In the genomic region with DNA sequence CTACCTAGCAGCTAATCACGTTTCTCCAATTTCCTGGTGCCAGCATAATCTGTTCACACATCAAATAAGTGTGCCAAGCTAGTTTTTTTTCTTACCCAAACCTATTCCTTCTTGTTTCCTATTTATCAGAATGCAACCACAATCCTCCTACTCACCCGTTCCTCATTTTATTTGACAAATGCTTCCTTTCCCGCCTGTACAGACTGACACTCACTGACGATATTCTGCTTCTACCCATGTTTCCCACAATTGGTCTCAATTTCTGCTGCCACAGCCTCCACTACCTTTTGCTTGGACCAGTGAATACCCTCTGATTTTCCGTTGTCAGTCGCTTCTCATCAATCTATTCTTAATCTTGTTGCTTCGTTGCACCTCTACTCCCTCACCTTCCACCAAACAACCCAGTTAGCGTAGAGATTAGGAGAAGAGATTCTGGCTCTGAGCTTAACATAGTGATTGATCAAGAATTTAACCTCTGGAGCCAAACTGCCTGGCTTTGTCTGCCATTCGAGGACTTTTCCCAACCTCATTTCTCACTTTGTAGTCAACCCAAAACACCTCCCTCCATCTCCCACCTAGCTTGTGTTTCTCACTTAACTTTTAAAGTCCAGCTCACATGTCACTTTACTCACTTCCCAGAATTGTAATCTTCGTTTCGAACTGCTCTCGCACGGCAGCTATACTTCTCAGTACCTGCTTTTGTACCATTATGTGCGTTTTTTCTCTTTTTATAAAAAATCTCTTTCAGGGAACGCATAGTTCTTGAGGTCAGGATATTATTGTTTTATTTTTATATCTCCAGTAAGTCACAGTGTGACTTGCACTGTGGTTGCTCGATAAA, we compare ENCODE assay signal across 1 cellular context.
TF ChIP-seq lines count a peak whose summit lies in the region.

No MANE protein-coding gene starts in this region.

TF ChIP-seq in K562, 482 proteins besides CTCF, POLR2A, EP300 and RAD21 (continued from another document):
- TF ChIP-seq, protein P1, sequence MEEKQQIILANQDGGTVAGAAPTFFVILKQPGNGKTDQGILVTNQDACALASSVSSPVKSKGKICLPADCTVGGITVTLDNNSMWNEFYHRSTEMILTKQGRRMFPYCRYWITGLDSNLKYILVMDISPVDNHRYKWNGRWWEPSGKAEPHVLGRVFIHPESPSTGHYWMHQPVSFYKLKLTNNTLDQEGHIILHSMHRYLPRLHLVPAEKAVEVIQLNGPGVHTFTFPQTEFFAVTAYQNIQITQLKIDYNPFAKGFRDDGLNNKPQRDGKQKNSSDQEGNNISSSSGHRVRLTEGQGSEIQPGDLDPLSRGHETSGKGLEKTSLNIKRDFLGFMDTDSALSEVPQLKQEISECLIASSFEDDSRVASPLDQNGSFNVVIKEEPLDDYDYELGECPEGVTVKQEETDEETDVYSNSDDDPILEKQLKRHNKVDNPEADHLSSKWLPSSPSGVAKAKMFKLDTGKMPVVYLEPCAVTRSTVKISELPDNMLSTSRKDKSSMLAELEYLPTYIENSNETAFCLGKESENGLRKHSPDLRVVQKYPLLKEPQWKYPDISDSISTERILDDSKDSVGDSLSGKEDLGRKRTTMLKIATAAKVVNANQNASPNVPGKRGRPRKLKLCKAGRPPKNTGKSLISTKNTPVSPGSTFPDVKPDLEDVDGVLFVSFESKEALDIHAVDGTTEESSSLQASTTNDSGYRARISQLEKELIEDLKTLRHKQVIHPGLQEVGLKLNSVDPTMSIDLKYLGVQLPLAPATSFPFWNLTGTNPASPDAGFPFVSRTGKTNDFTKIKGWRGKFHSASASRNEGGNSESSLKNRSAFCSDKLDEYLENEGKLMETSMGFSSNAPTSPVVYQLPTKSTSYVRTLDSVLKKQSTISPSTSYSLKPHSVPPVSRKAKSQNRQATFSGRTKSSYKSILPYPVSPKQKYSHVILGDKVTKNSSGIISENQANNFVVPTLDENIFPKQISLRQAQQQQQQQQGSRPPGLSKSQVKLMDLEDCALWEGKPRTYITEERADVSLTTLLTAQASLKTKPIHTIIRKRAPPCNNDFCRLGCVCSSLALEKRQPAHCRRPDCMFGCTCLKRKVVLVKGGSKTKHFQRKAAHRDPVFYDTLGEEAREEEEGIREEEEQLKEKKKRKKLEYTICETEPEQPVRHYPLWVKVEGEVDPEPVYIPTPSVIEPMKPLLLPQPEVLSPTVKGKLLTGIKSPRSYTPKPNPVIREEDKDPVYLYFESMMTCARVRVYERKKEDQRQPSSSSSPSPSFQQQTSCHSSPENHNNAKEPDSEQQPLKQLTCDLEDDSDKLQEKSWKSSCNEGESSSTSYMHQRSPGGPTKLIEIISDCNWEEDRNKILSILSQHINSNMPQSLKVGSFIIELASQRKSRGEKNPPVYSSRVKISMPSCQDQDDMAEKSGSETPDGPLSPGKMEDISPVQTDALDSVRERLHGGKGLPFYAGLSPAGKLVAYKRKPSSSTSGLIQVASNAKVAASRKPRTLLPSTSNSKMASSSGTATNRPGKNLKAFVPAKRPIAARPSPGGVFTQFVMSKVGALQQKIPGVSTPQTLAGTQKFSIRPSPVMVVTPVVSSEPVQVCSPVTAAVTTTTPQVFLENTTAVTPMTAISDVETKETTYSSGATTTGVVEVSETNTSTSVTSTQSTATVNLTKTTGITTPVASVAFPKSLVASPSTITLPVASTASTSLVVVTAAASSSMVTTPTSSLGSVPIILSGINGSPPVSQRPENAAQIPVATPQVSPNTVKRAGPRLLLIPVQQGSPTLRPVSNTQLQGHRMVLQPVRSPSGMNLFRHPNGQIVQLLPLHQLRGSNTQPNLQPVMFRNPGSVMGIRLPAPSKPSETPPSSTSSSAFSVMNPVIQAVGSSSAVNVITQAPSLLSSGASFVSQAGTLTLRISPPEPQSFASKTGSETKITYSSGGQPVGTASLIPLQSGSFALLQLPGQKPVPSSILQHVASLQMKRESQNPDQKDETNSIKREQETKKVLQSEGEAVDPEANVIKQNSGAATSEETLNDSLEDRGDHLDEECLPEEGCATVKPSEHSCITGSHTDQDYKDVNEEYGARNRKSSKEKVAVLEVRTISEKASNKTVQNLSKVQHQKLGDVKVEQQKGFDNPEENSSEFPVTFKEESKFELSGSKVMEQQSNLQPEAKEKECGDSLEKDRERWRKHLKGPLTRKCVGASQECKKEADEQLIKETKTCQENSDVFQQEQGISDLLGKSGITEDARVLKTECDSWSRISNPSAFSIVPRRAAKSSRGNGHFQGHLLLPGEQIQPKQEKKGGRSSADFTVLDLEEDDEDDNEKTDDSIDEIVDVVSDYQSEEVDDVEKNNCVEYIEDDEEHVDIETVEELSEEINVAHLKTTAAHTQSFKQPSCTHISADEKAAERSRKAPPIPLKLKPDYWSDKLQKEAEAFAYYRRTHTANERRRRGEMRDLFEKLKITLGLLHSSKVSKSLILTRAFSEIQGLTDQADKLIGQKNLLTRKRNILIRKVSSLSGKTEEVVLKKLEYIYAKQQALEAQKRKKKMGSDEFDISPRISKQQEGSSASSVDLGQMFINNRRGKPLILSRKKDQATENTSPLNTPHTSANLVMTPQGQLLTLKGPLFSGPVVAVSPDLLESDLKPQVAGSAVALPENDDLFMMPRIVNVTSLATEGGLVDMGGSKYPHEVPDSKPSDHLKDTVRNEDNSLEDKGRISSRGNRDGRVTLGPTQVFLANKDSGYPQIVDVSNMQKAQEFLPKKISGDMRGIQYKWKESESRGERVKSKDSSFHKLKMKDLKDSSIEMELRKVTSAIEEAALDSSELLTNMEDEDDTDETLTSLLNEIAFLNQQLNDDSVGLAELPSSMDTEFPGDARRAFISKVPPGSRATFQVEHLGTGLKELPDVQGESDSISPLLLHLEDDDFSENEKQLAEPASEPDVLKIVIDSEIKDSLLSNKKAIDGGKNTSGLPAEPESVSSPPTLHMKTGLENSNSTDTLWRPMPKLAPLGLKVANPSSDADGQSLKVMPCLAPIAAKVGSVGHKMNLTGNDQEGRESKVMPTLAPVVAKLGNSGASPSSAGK (IDR thresholded peaks at IDR 0.05), result 0 out of 2 replicates have a peak, but pooled peaks have one; percentile 3
- TF ChIP-seq GABPB2 (CRISPR knock-in tag; conservative IDR thresholded peaks at IDR 0.05) (no peak), CREM (IDR thresholded peaks at IDR 0.05; ENCODE audit: low read depth) (no peak), BRD9 (IDR thresholded peaks at IDR 0.05; ENCODE audit: low read depth, partially characterized antibody) (no peak), NRF1 (conservative IDR thresholded peaks at IDR 0.05 in 1 of 2, IDR thresholded peaks at IDR 0.05 in 1 of 2) (no peak), POLR3A (IDR thresholded peaks at IDR 0.05; ENCODE audit: borderline replicate concordance, extremely low read depth, insufficient read depth, insufficient read length) (no peak), ZBTB1 (CRISPR knock-in tag; IDR thresholded peaks at IDR 0.05; ENCODE audit: borderline replicate concordance, low read depth) (no peak), BMI1 (IDR thresholded peaks at IDR 0.05; ENCODE audit: low read length) (no peak), SMAD4 (CRISPR knock-in tag; conservative IDR thresholded peaks at IDR 0.05) (no peak), MEIS2 (IDR thresholded peaks at IDR 0.05; ENCODE audit: partially characterized antibody) (no peak), NR2F6 (CRISPR knock-in tag; IDR thresholded peaks at IDR 0.05) (no peak), ZNF780A (CRISPR knock-in tag; IDR thresholded peaks at IDR 0.05) (no peak), EHMT2 (IDR thresholded peaks at IDR 0.05) (no peak), BDP1 (IDR thresholded peaks at IDR 0.05; ENCODE audit: insufficient read depth, insufficient read length) (no peak), ZBED1 (IDR thresholded peaks at IDR 0.05) (no peak), XRCC4 (IDR thresholded peaks at IDR 0.05; ENCODE audit: extremely low read depth, insufficient read depth, insufficient read length) (no peak), ZNF121 (CRISPR knock-in tag; conservative IDR thresholded peaks at IDR 0.05) (no peak), NONO (IDR thresholded peaks at IDR 0.05; ENCODE audit: low read depth in 2 of 2, low read length in 1 of 2) (no peak), ZNF699 (CRISPR knock-in tag; IDR thresholded peaks at IDR 0.05; ENCODE audit: insufficient replicate concordance) (no peak), ESRRA (IDR thresholded peaks at IDR 0.05; ENCODE audit: borderline replicate concordance, low read depth) (no peak)
- TF ChIP-seq, protein P2, sequence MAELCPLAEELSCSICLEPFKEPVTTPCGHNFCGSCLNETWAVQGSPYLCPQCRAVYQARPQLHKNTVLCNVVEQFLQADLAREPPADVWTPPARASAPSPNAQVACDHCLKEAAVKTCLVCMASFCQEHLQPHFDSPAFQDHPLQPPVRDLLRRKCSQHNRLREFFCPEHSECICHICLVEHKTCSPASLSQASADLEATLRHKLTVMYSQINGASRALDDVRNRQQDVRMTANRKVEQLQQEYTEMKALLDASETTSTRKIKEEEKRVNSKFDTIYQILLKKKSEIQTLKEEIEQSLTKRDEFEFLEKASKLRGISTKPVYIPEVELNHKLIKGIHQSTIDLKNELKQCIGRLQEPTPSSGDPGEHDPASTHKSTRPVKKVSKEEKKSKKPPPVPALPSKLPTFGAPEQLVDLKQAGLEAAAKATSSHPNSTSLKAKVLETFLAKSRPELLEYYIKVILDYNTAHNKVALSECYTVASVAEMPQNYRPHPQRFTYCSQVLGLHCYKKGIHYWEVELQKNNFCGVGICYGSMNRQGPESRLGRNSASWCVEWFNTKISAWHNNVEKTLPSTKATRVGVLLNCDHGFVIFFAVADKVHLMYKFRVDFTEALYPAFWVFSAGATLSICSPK (IDR thresholded peaks at IDR 0.05; ENCODE audit: borderline replicate concordance), result peak; percentile 62; the same call in 1 of the 2 replicates
- TF ChIP-seq, protein P3, sequence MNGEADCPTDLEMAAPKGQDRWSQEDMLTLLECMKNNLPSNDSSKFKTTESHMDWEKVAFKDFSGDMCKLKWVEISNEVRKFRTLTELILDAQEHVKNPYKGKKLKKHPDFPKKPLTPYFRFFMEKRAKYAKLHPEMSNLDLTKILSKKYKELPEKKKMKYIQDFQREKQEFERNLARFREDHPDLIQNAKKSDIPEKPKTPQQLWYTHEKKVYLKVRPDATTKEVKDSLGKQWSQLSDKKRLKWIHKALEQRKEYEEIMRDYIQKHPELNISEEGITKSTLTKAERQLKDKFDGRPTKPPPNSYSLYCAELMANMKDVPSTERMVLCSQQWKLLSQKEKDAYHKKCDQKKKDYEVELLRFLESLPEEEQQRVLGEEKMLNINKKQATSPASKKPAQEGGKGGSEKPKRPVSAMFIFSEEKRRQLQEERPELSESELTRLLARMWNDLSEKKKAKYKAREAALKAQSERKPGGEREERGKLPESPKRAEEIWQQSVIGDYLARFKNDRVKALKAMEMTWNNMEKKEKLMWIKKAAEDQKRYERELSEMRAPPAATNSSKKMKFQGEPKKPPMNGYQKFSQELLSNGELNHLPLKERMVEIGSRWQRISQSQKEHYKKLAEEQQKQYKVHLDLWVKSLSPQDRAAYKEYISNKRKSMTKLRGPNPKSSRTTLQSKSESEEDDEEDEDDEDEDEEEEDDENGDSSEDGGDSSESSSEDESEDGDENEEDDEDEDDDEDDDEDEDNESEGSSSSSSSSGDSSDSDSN (IDR thresholded peaks at IDR 0.05; ENCODE audit: borderline replicate concordance in 1 of 2, low read depth in 2 of 2, low read length in 2 of 2), result 0 out of 4 replicates have a peak, but pooled peaks of 1 of the 2 experiments have one; percentile 28
- TF ChIP-seq, protein P4, sequence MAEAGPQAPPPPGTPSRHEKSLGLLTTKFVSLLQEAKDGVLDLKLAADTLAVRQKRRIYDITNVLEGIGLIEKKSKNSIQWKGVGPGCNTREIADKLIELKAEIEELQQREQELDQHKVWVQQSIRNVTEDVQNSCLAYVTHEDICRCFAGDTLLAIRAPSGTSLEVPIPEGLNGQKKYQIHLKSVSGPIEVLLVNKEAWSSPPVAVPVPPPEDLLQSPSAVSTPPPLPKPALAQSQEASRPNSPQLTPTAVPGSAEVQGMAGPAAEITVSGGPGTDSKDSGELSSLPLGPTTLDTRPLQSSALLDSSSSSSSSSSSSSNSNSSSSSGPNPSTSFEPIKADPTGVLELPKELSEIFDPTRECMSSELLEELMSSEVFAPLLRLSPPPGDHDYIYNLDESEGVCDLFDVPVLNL (CRISPR knock-in tag; IDR thresholded peaks at IDR 0.05; ENCODE audit: low read depth), result no peak
- TF ChIP-seq, protein P5, sequence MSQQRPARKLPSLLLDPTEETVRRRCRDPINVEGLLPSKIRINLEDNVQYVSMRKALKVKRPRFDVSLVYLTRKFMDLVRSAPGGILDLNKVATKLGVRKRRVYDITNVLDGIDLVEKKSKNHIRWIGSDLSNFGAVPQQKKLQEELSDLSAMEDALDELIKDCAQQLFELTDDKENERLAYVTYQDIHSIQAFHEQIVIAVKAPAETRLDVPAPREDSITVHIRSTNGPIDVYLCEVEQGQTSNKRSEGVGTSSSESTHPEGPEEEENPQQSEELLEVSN (IDR thresholded peaks at IDR 0.05; ENCODE audit: borderline replicate concordance in 1 of 2, extremely low read depth in 1 of 2, insufficient read depth in 1 of 2, insufficient read length in 1 of 2, low read depth in 1 of 2, low read length in 1 of 2, poor library complexity in 1 of 2, severe bottlenecking in 1 of 2), result peak in 1 of 2 experiments; percentile 25
- TF ChIP-seq, protein P6, sequence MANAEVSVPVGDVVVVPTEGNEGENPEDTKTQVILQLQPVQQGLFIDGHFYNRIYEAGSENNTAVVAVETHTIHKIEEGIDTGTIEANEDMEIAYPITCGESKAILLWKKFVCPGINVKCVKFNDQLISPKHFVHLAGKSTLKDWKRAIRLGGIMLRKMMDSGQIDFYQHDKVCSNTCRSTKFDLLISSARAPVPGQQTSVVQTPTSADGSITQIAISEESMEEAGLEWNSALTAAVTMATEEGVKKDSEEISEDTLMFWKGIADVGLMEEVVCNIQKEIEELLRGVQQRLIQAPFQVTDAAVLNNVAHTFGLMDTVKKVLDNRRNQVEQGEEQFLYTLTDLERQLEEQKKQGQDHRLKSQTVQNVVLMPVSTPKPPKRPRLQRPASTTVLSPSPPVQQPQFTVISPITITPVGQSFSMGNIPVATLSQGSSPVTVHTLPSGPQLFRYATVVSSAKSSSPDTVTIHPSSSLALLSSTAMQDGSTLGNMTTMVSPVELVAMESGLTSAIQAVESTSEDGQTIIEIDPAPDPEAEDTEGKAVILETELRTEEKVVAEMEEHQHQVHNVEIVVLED (CRISPR knock-in tag; IDR thresholded peaks at IDR 0.05), result no peak
